12 cellular contexts compared by ENCODE assay signal in genomic region chr12:12017135-12017581, GRCh38. TPM values are rescaled to one million over a fixed set of nuclear protein-coding genes. Genes with fewer than 3 reads are reported as not detected.
DNase-seq lines count a peak whose midpoint lies in the region; ATAC-seq and TF ChIP-seq lines count a peak whose summit lies in the region.
"Had no signal": no experiment of that assay in that cellular context is flagged by ENCODE, and none has a peak within 500 bp of the region (broad histone marks: within the 10 kb centered on the region; RNA-seq: fewer than 3 reads in every experiment).

No MANE protein-coding gene starts in this region.

- peaks cover 69% of the 10 kb centered on the region for H3K4me1 Mint-ChIP-seq in activated CD4-positive, alpha-beta T cell treated with anti-CD3 and anti-CD28 coated beads for 36 hours
- peaks cover 55% of the 10 kb centered on the region for H3K4me1 Mint-ChIP-seq in activated naive CD4-positive, alpha-beta T cell treated with anti-CD3 and anti-CD28 coated beads, Interleukin-2, amount 10 ng/mL, durations not matched to agents 7 days and 5 days
- H3K4me1 Mint-ChIP-seq in naive thymus-derived CD4-positive, alpha-beta T cell = peaks cover 18 to 58% (median 40%) of the 10 kb centered on the region in 7 donors

- peak overlapping the region; percentile 54 for H3K4me3 Mint-ChIP-seq in activated CD4-positive, alpha-beta T cell treated with anti-CD3 and anti-CD28 coated beads for 36 hours
- H3K4me3 Mint-ChIP-seq in activated naive CD4-positive, alpha-beta T cell treated with anti-CD3 and anti-CD28 coated beads, Interleukin-2, amount 10 ng/mL, durations not matched to agents 7 days and 5 days = no peak overlapping the region
- H3K4me3 Mint-ChIP-seq in naive thymus-derived CD4-positive, alpha-beta T cell = peak overlapping the region in 3 of 10 donors; percentile 0 to 69 (median 47)
- H3K4me3 Mint-ChIP-seq: brain had no signal

- intact Hi-C loops in activated CD4-positive, alpha-beta T cell treated with anti-CD3 and anti-CD28 coated beads for 36 hours (cut with DNase I, micrococcal nuclease) = no loop called here
- intact Hi-C loops in naive thymus-derived CD4-positive, alpha-beta T cell (cut with micrococcal nuclease) = loop anchor here in 1 of 2 donors (10.0 kb wide), 1 partner anchor 468 kb away; no protein-coding TSS in a partner anchor

- no peak for TF ChIP-seq EP300 in suprapubic skin (IDR thresholded peaks at IDR 0.05)

- 0 out of 2 replicates have a peak overlapping the region, but pooled peaks have one; percentile 8 for H3K4me3 ChIP-seq in Jurkat, Clone E6-1 (ENCODE audit: low read length)
- no peak overlapping the region for H3K4me3 ChIP-seq in naive thymus-derived CD4-positive, alpha-beta T cell (ENCODE audit: low read length)
- no peak overlapping the region for H3K4me3 ChIP-seq in suprapubic skin
- H3K4me3 ChIP-seq: SJSA1 had no signal

- H3K9me3 Mint-ChIP-seq in activated CD4-positive, alpha-beta T cell treated with anti-CD3 and anti-CD28 coated beads for 36 hours (ENCODE audit: low read depth) = no peaks in the 10 kb centered on the region
- no peaks in the 10 kb centered on the region for H3K9me3 Mint-ChIP-seq in activated naive CD4-positive, alpha-beta T cell treated with anti-CD3 and anti-CD28 coated beads, Interleukin-2, amount 10 ng/mL, durations not matched to agents 7 days and 5 days
- peaks cover 0 to 2% (median 0%) of the 10 kb centered on the region in 11 donors for H3K9me3 Mint-ChIP-seq in naive thymus-derived CD4-positive, alpha-beta T cell
- H3K9me3 Mint-ChIP-seq: brain had no signal

- POLR2A ChIA-PET in activated CD4-positive, alpha-beta T cell treated with anti-CD3 and anti-CD28 coated beads for 36 hours (lab: Charles Lee) = no interaction called here
- POLR2A ChIA-PET in naive thymus-derived CD4-positive, alpha-beta T cell (lab: Charles Lee) = interaction anchor here (0.6 kb wide), 1 partner anchor 434 kb away, joined by 3 read pairs; no protein-coding TSS in a partner anchor

- H3K27ac Mint-ChIP-seq in activated CD4-positive, alpha-beta T cell treated with anti-CD3 and anti-CD28 coated beads for 36 hours = peak overlapping the region; percentile 98
- peak overlapping the region; percentile 2 for H3K27ac Mint-ChIP-seq in activated naive CD4-positive, alpha-beta T cell treated with anti-CD3 and anti-CD28 coated beads, Interleukin-2, amount 10 ng/mL, durations not matched to agents 7 days and 5 days
- peak overlapping the region in 8 of 9 donors; percentile 0 to 91 (median 72) for H3K27ac Mint-ChIP-seq in naive thymus-derived CD4-positive, alpha-beta T cell

- H3K27me3 Mint-ChIP-seq in activated CD4-positive, alpha-beta T cell treated with anti-CD3 and anti-CD28 coated beads for 36 hours = no peaks in the 10 kb centered on the region
- peaks cover 12% of the 10 kb centered on the region for H3K27me3 Mint-ChIP-seq in activated naive CD4-positive, alpha-beta T cell treated with anti-CD3 and anti-CD28 coated beads, Interleukin-2, amount 10 ng/mL, durations not matched to agents 7 days and 5 days
- peaks cover 0 to 5% (median 0%) of the 10 kb centered on the region in 5 donors for H3K27me3 Mint-ChIP-seq in naive thymus-derived CD4-positive, alpha-beta T cell

- no peaks in the 10 kb centered on the region for H3K27me3 ChIP-seq in naive thymus-derived CD4-positive, alpha-beta T cell (ENCODE audit: control insufficient read depth in 2 of 2, insufficient read depth in 2 of 2, low read length in 2 of 2)
- H3K27me3 ChIP-seq in suprapubic skin = no peaks in the 10 kb centered on the region
- H3K27me3 ChIP-seq: SJSA1 had no signal

- CTCF ChIA-PET in activated CD4-positive, alpha-beta T cell treated with anti-CD3 and anti-CD28 coated beads for 36 hours (lab: Charles Lee) = interaction anchor here (1.0 kb wide), 1 partner anchor 16 kb away, joined by 4 read pairs; no protein-coding TSS in a partner anchor
- CTCF ChIA-PET in activated naive CD4-positive, alpha-beta T cell treated with anti-CD3 and anti-CD28 coated beads, Interleukin-2, amount 10 ng/mL, durations not matched to agents 7 days and 5 days (lab: Charles Lee) = no interaction called here
- CTCF ChIA-PET in naive thymus-derived CD4-positive, alpha-beta T cell (lab: Charles Lee) = no interaction called here

- TF ChIP-seq CTCF in suprapubic skin (IDR thresholded peaks at IDR 0.05) = no peak

- H3K36me3 Mint-ChIP-seq in activated CD4-positive, alpha-beta T cell treated with anti-CD3 and anti-CD28 coated beads for 36 hours (ENCODE audit: low read depth) = no peaks in the 10 kb centered on the region
- peaks cover 15% of the 10 kb centered on the region for H3K36me3 Mint-ChIP-seq in activated naive CD4-positive, alpha-beta T cell treated with anti-CD3 and anti-CD28 coated beads, Interleukin-2, amount 10 ng/mL, durations not matched to agents 7 days and 5 days
- H3K36me3 Mint-ChIP-seq in naive thymus-derived CD4-positive, alpha-beta T cell = peaks cover 0 to 24% (median 0%) of the 10 kb centered on the region in 5 donors
- H3K36me3 Mint-ChIP-seq: brain had no signal

- H3K36me3 ChIP-seq in naive thymus-derived CD4-positive, alpha-beta T cell (ENCODE audit: control insufficient read depth in 2 of 3, insufficient read depth in 3 of 3, low read length in 3 of 3) = no peaks in the 10 kb centered on the region
- H3K36me3 ChIP-seq in suprapubic skin = no peaks in the 10 kb centered on the region
- H3K36me3 ChIP-seq: SJSA1 had no signal

- peak; percentile 63 for DNase-seq in activated CD4-positive, alpha-beta T cell treated with anti-CD3 and anti-CD28 coated beads for 36 hours
- DNase-seq in activated CD4-positive, alpha-beta T cell treated with anti-CD3 and anti-CD28 coated beads for 4 hours = no peak
- DNase-seq in Jurkat, Clone E6-1 (ENCODE audit: low read depth, low spot score) = peak; percentile 76
- no peak for DNase-seq in activated naive CD4-positive, alpha-beta T cell treated with anti-CD3 and anti-CD28 coated beads, Interleukin-2, amount 10 ng/mL, durations not matched to agents 7 days and 5 days
- no peak for DNase-seq in naive thymus-derived CD4-positive, alpha-beta T cell
- DNase-seq in suprapubic skin (ENCODE audit: low spot score in 2 of 2) (no peak), NCI-H1092 (lab: John Stamatoyannopoulos, UW) (no peak), NCI-H1436 (lab: John Stamatoyannopoulos, UW) (no peak)
- DNase-seq: occipital lobe had no signal

- peak; percentile 76 for ATAC-seq in activated CD4-positive, alpha-beta T cell treated with anti-CD3 and anti-CD28 coated beads for 36 hours
- ATAC-seq in naive thymus-derived CD4-positive, alpha-beta T cell = no peak

- no peak overlapping the region for H3K27ac ChIP-seq in naive thymus-derived CD4-positive, alpha-beta T cell (ENCODE audit: low read depth, low read length)
- H3K27ac ChIP-seq in suprapubic skin = no peak overlapping the region
- H3K27ac ChIP-seq: SJSA1 had no signal

- H3K4me1 ChIP-seq in naive thymus-derived CD4-positive, alpha-beta T cell (ENCODE audit: control insufficient read depth in 2 of 2, insufficient read depth in 2 of 2, low read length in 2 of 2) = peaks cover 10 to 14% of the 10 kb centered on the region in 2 donors
- H3K4me1 ChIP-seq in suprapubic skin = peaks cover 21% of the 10 kb centered on the region

- TF ChIP-seq POLR2A in suprapubic skin (IDR thresholded peaks at IDR 0.05) = no peak

- 57% methylated on average over 3 of the region's 3 CpGs for WGBS in suprapubic skin

- no peaks in the 10 kb centered on the region for H3K9me3 ChIP-seq in naive thymus-derived CD4-positive, alpha-beta T cell (ENCODE audit: control insufficient read depth in 2 of 3, low read length in 3 of 3)
- H3K9me3 ChIP-seq in suprapubic skin = no peaks in the 10 kb centered on the region
- H3K9me3 ChIP-seq: SJSA1 had no signal

RNA-seq across cellular contexts. Expression of gene BCL2L14, which starts 53.6 kb away (rescaled TPM):
- 1 to 10 TPM; 7.3 to 7.7 TPM for total RNA-seq in activated CD4-positive, alpha-beta T cell treated with anti-CD3 and anti-CD28 coated beads for 36 hours
- polyA plus RNA-seq in Jurkat, Clone E6-1 (2012; ENCODE audit: insufficient read depth, insufficient read length) = not detected
- total RNA-seq in naive thymus-derived CD4-positive, alpha-beta T cell = 1 to 10 TPM in 3 of 5 experiments, under 1 TPM in 2; 0.92 to 7.6 (median 1.4) TPM
- polyA plus RNA-seq in naive thymus-derived CD4-positive, alpha-beta T cell = not detected
- total RNA-seq in suprapubic skin = not detected
- total RNA-seq: lower leg skin, occipital lobe, SJSA1 had no signal

Comparison
In these comparisons a context has a peak if more than half of its experiments do, and no peak if none do; other contexts are left out.
1. DNase-seq: peak in activated CD4-positive, alpha-beta T cell treated with anti-CD3 and anti-CD28 coated beads for 36 hours (single experiment) and Jurkat, Clone E6-1 (single experiment); none in activated CD4-positive, alpha-beta T cell treated with anti-CD3 and anti-CD28 coated beads for 4 hours (0 of 2), activated naive CD4-positive, alpha-beta T cell treated with anti-CD3 and anti-CD28 coated beads, Interleukin-2, amount 10 ng/mL, durations not matched to agents 7 days and 5 days (single experiment), naive thymus-derived CD4-positive, alpha-beta T cell (0 of 9), suprapubic skin (0 of 2), NCI-H1092 (single experiment) and NCI-H1436 (single experiment).
2. H3K27ac Mint-ChIP-seq: peak in every context shown above with its lines; median percentile 98 in activated CD4-positive, alpha-beta T cell treated with anti-CD3 and anti-CD28 coated beads for 36 hours; 72 in naive thymus-derived CD4-positive, alpha-beta T cell; 2 in activated naive CD4-positive, alpha-beta T cell treated with anti-CD3 and anti-CD28 coated beads, Interleukin-2, amount 10 ng/mL, durations not matched to agents 7 days and 5 days.